19 cellular contexts compared by ENCODE assay signal in the genomic region with DNA sequence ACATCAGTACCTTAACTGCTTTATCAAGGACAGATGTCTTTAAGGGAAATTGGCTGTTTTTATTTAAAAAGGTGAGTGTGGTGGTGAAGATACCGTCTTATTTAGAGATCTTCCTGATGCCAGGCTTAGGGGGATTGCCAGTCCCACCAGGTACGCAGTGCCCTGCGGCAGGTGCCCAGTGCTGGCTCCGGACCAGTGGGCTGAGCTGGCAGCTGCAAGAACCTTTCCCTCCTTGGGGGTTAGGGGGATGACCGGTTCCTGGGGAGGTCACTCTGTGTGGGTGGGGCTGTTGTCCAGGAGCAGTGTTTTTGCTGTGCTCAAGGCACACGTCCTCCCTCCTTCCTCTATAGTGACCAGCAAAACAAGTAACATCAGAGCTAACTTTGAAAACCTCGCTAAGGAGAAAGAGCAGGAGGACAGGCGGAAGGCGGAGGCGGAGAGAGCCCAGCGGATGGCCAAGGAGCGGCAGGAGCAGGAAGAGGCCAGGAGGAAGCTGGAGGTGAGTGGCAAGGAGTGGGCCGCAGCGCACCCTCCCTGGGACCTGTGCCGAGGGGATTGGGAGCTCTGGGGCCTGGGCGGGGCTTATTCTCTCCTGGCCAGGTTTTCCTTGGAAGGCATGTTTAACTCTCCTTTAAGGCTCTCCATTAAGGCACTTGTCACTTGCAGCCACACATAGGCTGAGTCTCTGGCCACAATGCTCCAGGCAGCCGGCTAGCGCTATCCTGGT. TPM values are rescaled to one million over a fixed set of nuclear protein-coding genes. Genes with fewer than 3 reads are reported as not detected.
DNase-seq lines count a peak whose midpoint lies in the region; ATAC-seq, FAIRE-seq and TF ChIP-seq lines count a peak whose summit lies in the region.
"Had no signal": no experiment of that assay in that cellular context is flagged by ENCODE, and none has a peak within 500 bp of the region (broad histone marks: within the 10 kb centered on the region; RNA-seq: fewer than 3 reads in every experiment).

No MANE protein-coding gene starts in this region.

- no peak for TF ChIP-seq CTCF in mammary epithelial cell (conservative IDR thresholded peaks at IDR 0.05 in 1 of 2, IDR thresholded peaks at IDR 0.05 in 1 of 2; ENCODE audit: extremely low read depth in 1 of 2, insufficient read depth in 1 of 2, low read depth in 1 of 2, low read length in 2 of 2)
- no peak for TF ChIP-seq CTCF in HepG2 (CRISPR knock-in tag; IDR thresholded peaks at IDR 0.05)

- CTCF ChIA-PET in mammary epithelial cell (lab: Charles Lee; ENCODE audit: low non-redundant PET), result no interaction called here
- CTCF ChIA-PET in HepG2 (lab: Yijun Ruan, JAX; ENCODE audit: low intra/inter-chr PET ratio, low total read pairs), result no interaction called here

- H3K9me3 Mint-ChIP-seq in stimulated activated naive CD8-positive, alpha-beta T cell treated with anti-CD3 and anti-CD28 coated beads, Interleukin-15, Interleukin-2, amounts not matched to agents 100 ng/mL and 50 ng/mL, for 24 hours, result no peaks in the 10 kb centered on the region
- H3K9me3 Mint-ChIP-seq: CD4-positive, alpha-beta T cell; HFFc6 had no signal

- H2AFZ ChIP-seq in mammary epithelial cell (ENCODE audit: low read depth, low read length) (no peak overlapping the region), HepG2 (ENCODE audit: low read length) (no peak overlapping the region)
- H2AFZ ChIP-seq: GM23338 had no signal

- WGBS in mammary epithelial cell (ENCODE audit: low coverage, missing lambda C conversion rate), result 77% methylated on average over 12 of the region's 18 CpGs
- 98% methylated on average over 16 of the region's 18 CpGs for WGBS in HepG2 (ENCODE audit: low lambda C conversion rate)

- TF ChIP-seq EP300 in HepG2 (IDR thresholded peaks at IDR 0.05; ENCODE audit: low read depth in 2 of 2, low read length in 2 of 2) (no peak), HepG2 (CRISPR knock-in tag; IDR thresholded peaks at IDR 0.05; ENCODE audit: borderline replicate concordance) (no peak)

- ATAC-seq in stimulated activated naive CD8-positive, alpha-beta T cell treated with anti-CD3 and anti-CD28 coated beads, Interleukin-15, Interleukin-2, amounts not matched to agents 100 U/mL and 50 U/mL, for 24 hours, result no peak
- ATAC-seq in HepG2 (no peak), HG03095 (IDR thresholded peaks at IDR 0.05; ENCODE audit: unreplicated experiment) (no peak)
- ATAC-seq: GM23338, HCT116 had no signal

- dilution Hi-C loops in mammary epithelial cell (cut with HindIII; ENCODE audit: low sequenced_read_pairs), result no loop called here

- no peak for FAIRE-seq in HepG2 (lab: Jason Lieb, UNC)
- no peak for FAIRE-seq in H54 (lab: Jason Lieb, UNC)
- FAIRE-seq: A204.1, D721Med, GM12892, GM18507 had no signal

- no peak for TF ChIP-seq POLR2A in HepG2 (IDR thresholded peaks at IDR 0.05; ENCODE audit: insufficient read depth in 1 of 2, low read depth in 2 of 2, low read length in 2 of 2)
- no peak for TF ChIP-seq POLR2A in H54 (IDR thresholded peaks at IDR 0.05; ENCODE audit: low read depth, low read length)

- intact Hi-C loops in mammary epithelial cell (cut with micrococcal nuclease), result no loop called here
- intact Hi-C loops in HepG2 (cut with micrococcal nuclease; ENCODE audit: unreplicated experiment), result no loop called here

- no peak overlapping the region for H3K27ac ChIP-seq in mammary epithelial cell (ENCODE audit: insufficient read depth, low read depth, low read length)
- H3K27ac ChIP-seq in HepG2 (ENCODE audit: extremely low read length, insufficient read depth, low read length), result no peak overlapping the region
- H3K27ac ChIP-seq: C4-2B had no signal

- no peak for TF ChIP-seq RAD21 in HepG2 (CRISPR knock-in tag; IDR thresholded peaks at IDR 0.05)

- no peak for DNase-seq in stimulated activated naive CD8-positive, alpha-beta T cell treated with anti-CD3 and anti-CD28 coated beads, Interleukin-15, Interleukin-2, amounts not matched to agents 100 U/mL and 50 U/mL, for 24 hours
- DNase-seq in mammary epithelial cell, result no peak
- DNase-seq in HepG2 (ENCODE audit: low spot score), result no peak
- no peak for DNase-seq in H54 (ENCODE audit: insufficient read length, low spot score)
- DNase-seq in NCI-H1048 (lab: John Stamatoyannopoulos, UW), result no peak
- DNase-seq: AML-193; Caco-2; CD4-positive, alpha-beta T cell; GDM1; HFFc6 had no signal

- no peak overlapping the region for H3K4me3 Mint-ChIP-seq in stimulated activated naive CD8-positive, alpha-beta T cell treated with anti-CD3 and anti-CD28 coated beads, Interleukin-15, Interleukin-2, amounts not matched to agents 100 ng/mL and 50 ng/mL, for 24 hours
- H3K4me3 Mint-ChIP-seq: CD4-positive, alpha-beta T cell; GM23338; HFFc6 had no signal

- H3K4me2 ChIP-seq in mammary epithelial cell (ENCODE audit: insufficient read depth, low read depth, low read length), result no peak overlapping the region
- no peak overlapping the region for H3K4me2 ChIP-seq in HepG2 (ENCODE audit: low read depth, low read length)
- H3K4me2 ChIP-seq: GM23338 had no signal

- H3K27me3 ChIP-seq in mammary epithelial cell (ENCODE audit: insufficient read depth, low read length) (no peaks in the 10 kb centered on the region), HepG2 (ENCODE audit: control insufficient read depth in 1 of 2, insufficient read depth in 2 of 2, low read length in 2 of 2) (no peaks in the 10 kb centered on the region; a peak in 1 of 5 replicates)

- peaks cover 7% of the 10 kb centered on the region for H3K4me1 Mint-ChIP-seq in stimulated activated naive CD8-positive, alpha-beta T cell treated with anti-CD3 and anti-CD28 coated beads, Interleukin-15, Interleukin-2, amounts not matched to agents 100 ng/mL and 50 ng/mL, for 24 hours (ENCODE audit: low read depth)

- peaks cover 20% of the 10 kb centered on the region for H3K79me2 ChIP-seq in mammary epithelial cell (ENCODE audit: insufficient read depth, low read length)
- H3K79me2 ChIP-seq in HepG2 (ENCODE audit: insufficient read depth, low read length), result no peaks in the 10 kb centered on the region

- H3K9ac ChIP-seq in mammary epithelial cell (ENCODE audit: insufficient read depth, low read length) (no peak overlapping the region), HepG2 (ENCODE audit: insufficient read depth, low read depth, low read length) (no peak overlapping the region)

- peaks cover 39% of the 10 kb centered on the region for H3K36me3 ChIP-seq in mammary epithelial cell (ENCODE audit: insufficient read depth, low read length)
- H3K36me3 ChIP-seq in HepG2 (replicated peaks in 1 of 2; ENCODE audit: control insufficient read depth in 1 of 2, insufficient read depth in 2 of 2, low read length in 2 of 2), result peaks cover 57 to 82% of the 10 kb centered on the region in 2 experiments; a peak in 4 of 5 replicates

- in situ Hi-C loops in mammary epithelial cell (cut with MboI; ENCODE audit: low sequenced_read_pairs in 2 of 2), result no loop called here
- in situ Hi-C loops in HepG2 (cut with HindIII; ENCODE audit: extremely low pct_ligation_motif_present, low pct_unique_long_range_greater_than_20kb), result no loop called here

- H3K27me3 Mint-ChIP-seq in stimulated activated naive CD8-positive, alpha-beta T cell treated with anti-CD3 and anti-CD28 coated beads, Interleukin-15, Interleukin-2, amounts not matched to agents 100 ng/mL and 50 ng/mL, for 24 hours, result peaks cover 9% of the 10 kb centered on the region
- H3K27me3 Mint-ChIP-seq: CD4-positive, alpha-beta T cell had no signal

- H3K36me3 Mint-ChIP-seq in stimulated activated naive CD8-positive, alpha-beta T cell treated with anti-CD3 and anti-CD28 coated beads, Interleukin-15, Interleukin-2, amounts not matched to agents 100 ng/mL and 50 ng/mL, for 24 hours (ENCODE audit: low read depth), result peaks cover 33% of the 10 kb centered on the region

- peak overlapping the region; percentile 45 for H3K27ac Mint-ChIP-seq in stimulated activated naive CD8-positive, alpha-beta T cell treated with anti-CD3 and anti-CD28 coated beads, Interleukin-15, Interleukin-2, amounts not matched to agents 100 ng/mL and 50 ng/mL, for 24 hours
- H3K27ac Mint-ChIP-seq: CD4-positive, alpha-beta T cell; GM23338; HFFc6 had no signal

- H4K20me1 ChIP-seq in mammary epithelial cell (ENCODE audit: insufficient read depth, low read length) (no peaks in the 10 kb centered on the region), HepG2 (ENCODE audit: insufficient read depth, low read length) (no peaks in the 10 kb centered on the region)

- BruUV-seq in mammary epithelial cell (replicated peaks; lab: Mats Ljungman, UMichigan) (TSS peak; percentile 19), HepG2 (replicated peaks; lab: Mats Ljungman, UMichigan) (no TSS peak)

- peaks cover 12% of the 10 kb centered on the region for H3K4me1 ChIP-seq in mammary epithelial cell (ENCODE audit: insufficient read depth, low read length)
- no peaks in the 10 kb centered on the region for H3K4me1 ChIP-seq in HepG2 (ENCODE audit: insufficient read depth, low read length)
- H3K4me1 ChIP-seq: Caco-2 had no signal

- POLR2A ChIA-PET in HepG2 (lab: Yijun Ruan, JAX), result no interaction called here

- no peak overlapping the region for H3K4me3 ChIP-seq in mammary epithelial cell (replicated peaks in 1 of 3; ENCODE audit: insufficient read depth in 1 of 3, low read depth in 2 of 3, low read length in 3 of 3)
- no peak overlapping the region for H3K4me3 ChIP-seq in HepG2 (replicated peaks in 1 of 3; ENCODE audit: insufficient read depth in 1 of 3, low read depth in 2 of 3, low read length in 3 of 3)
- H3K4me3 ChIP-seq: GM23338 had no signal

- no peaks in the 10 kb centered on the region for H3K9me3 ChIP-seq in mammary epithelial cell (replicated peaks; ENCODE audit: insufficient read depth, low read length)
- H3K9me3 ChIP-seq in HepG2 (ENCODE audit: low read length), result no peaks in the 10 kb centered on the region
- H3K9me3 ChIP-seq: Caco-2 had no signal

RNA-seq across cellular contexts. Expression of a gene that starts 30.5 kb away (rescaled TPM):
- total RNA-seq in mammary epithelial cell (100 to 1,000 TPM; 312 to 394 TPM), HepG2 (2016; rRNA removed; fragmentation: Illumina TruSeq; extraction: Trizol) (83.4 and 114 TPM in 2 replicates)
- polyA plus RNA-seq in mammary epithelial cell (122 TPM), HepG2 (2011; rRNA removed) (84.4 and 113 TPM in 2 replicates)
- 272 TPM for polyA minus RNA-seq in mammary epithelial cell
- total RNA-seq in HepG2 (2016; cell fraction: cytosol; rRNA removed; fragmentation: Illumina TruSeq; extraction: Trizol; ENCODE audit: low read depth), result 24.8 and 25.9 TPM in 2 replicates
- 73.1 and 116 TPM in 2 replicates for total RNA-seq in HepG2 (2016; cell fraction: insoluble cytoplasmic fraction; rRNA removed; fragmentation: Illumina TruSeq; extraction: Trizol)
- 32.0 and 33.7 TPM in 2 replicates for total RNA-seq in HepG2 (2016; cell fraction: membrane; rRNA removed; fragmentation: Illumina TruSeq; extraction: Trizol)
- 137 and 150 TPM in 2 replicates for total RNA-seq in HepG2 (2016; cell fraction: nucleus; rRNA removed; fragmentation: Illumina TruSeq; extraction: Trizol)
- polyA plus RNA-seq in HepG2 (2011; cell fraction: cytosol; rRNA removed), result 33.9 and 36.5 TPM in 2 replicates
- polyA plus RNA-seq in HepG2 (2011; cell fraction: nucleus; rRNA removed), result 750 and 779 TPM in 2 replicates
- 108 and 143 TPM in 2 replicates for polyA plus RNA-seq in HepG2 (2012)
- polyA plus RNA-seq in HepG2 (2016; cell fraction: cytosol; fragmentation: Illumina TruSeq; extraction: Trizol; ENCODE audit: low read depth), result 12.3 and 19.6 TPM in 2 replicates
- 66.5 and 76.4 TPM in 2 replicates for polyA plus RNA-seq in HepG2 (2016; cell fraction: insoluble cytoplasmic fraction; fragmentation: Illumina TruSeq; extraction: Trizol; ENCODE audit: low read depth)
- 13.0 and 13.5 TPM in 2 replicates for polyA plus RNA-seq in HepG2 (2016; cell fraction: membrane; fragmentation: Illumina TruSeq; extraction: Trizol; ENCODE audit: low read depth)
- polyA plus RNA-seq in HepG2 (2016; cell fraction: nucleus; fragmentation: Illumina TruSeq; extraction: Trizol; ENCODE audit: insufficient read depth, low read depth), result 282 and 310 TPM in 2 replicates
- 87.3 and 152 TPM in 2 replicates for polyA minus RNA-seq in HepG2 (2011; rRNA and poly(A)+ RNA removed; ENCODE audit: low replicate concordance)
- 29.2 and 32.4 TPM in 2 replicates for polyA minus RNA-seq in HepG2 (2011; cell fraction: cytosol; rRNA and poly(A)+ RNA removed)
- 286 and 330 TPM in 2 replicates for polyA minus RNA-seq in HepG2 (2011; cell fraction: nucleus; rRNA and poly(A)+ RNA removed)
